ENCODE assay signal across 2 cellular contexts in genomic region chr6:39801456-39802251, GRCh38.
A peak's percentile ranks its signal among the peaks of the same experiment; 100 is the strongest.
TF ChIP-seq lines count a peak whose summit lies in the region.

No MANE protein-coding gene starts in this region.

TF ChIP-seq in HepG2, 621 proteins besides CTCF, POLR2A, EP300 and RAD21:
- TF ChIP-seq NPAS2 (CRISPR knock-in tag; IDR thresholded peaks at IDR 0.05; ENCODE audit: borderline replicate concordance), result no peak
- TF ChIP-seq ATF5 (CRISPR knock-in tag; IDR thresholded peaks at IDR 0.05; ENCODE audit: low read depth), result no peak
- no peak for TF ChIP-seq KDM4B (CRISPR knock-in tag; IDR thresholded peaks at IDR 0.05)
- no peak for TF ChIP-seq ZNF496 (CRISPR knock-in tag; IDR thresholded peaks at IDR 0.05; ENCODE audit: insufficient replicate concordance)
- TF ChIP-seq EED (CRISPR knock-in tag; IDR thresholded peaks at IDR 0.05), result no peak
- no peak for TF ChIP-seq CHD4 (IDR thresholded peaks at IDR 0.05; ENCODE audit: borderline replicate concordance, low read length)
- no peak for TF ChIP-seq ZNF567 (CRISPR knock-in tag; IDR thresholded peaks at IDR 0.05; ENCODE audit: borderline replicate concordance)
- TF ChIP-seq EZH2 (conservative IDR thresholded peaks at IDR 0.05; ENCODE audit: low read depth, low read length), result no peak
- no peak for TF ChIP-seq ZFP1 (CRISPR knock-in tag; IDR thresholded peaks at IDR 0.05)
- TF ChIP-seq, protein P1, sequence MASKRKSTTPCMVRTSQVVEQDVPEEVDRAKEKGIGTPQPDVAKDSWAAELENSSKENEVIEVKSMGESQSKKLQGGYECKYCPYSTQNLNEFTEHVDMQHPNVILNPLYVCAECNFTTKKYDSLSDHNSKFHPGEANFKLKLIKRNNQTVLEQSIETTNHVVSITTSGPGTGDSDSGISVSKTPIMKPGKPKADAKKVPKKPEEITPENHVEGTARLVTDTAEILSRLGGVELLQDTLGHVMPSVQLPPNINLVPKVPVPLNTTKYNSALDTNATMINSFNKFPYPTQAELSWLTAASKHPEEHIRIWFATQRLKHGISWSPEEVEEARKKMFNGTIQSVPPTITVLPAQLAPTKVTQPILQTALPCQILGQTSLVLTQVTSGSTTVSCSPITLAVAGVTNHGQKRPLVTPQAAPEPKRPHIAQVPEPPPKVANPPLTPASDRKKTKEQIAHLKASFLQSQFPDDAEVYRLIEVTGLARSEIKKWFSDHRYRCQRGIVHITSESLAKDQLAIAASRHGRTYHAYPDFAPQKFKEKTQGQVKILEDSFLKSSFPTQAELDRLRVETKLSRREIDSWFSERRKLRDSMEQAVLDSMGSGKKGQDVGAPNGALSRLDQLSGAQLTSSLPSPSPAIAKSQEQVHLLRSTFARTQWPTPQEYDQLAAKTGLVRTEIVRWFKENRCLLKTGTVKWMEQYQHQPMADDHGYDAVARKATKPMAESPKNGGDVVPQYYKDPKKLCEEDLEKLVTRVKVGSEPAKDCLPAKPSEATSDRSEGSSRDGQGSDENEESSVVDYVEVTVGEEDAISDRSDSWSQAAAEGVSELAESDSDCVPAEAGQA (IDR thresholded peaks at IDR 0.05; ENCODE audit: low read depth), result no peak
- TF ChIP-seq, protein P1 (CRISPR knock-in tag; IDR thresholded peaks at IDR 0.05; ENCODE audit: borderline replicate concordance), result no peak
- no peak for TF ChIP-seq HNRNPLL (IDR thresholded peaks at IDR 0.05; ENCODE audit: low read depth, low read length, poor library complexity, severe bottlenecking)
- peak; percentile 66; the same call in 1 of the 2 replicates for TF ChIP-seq TCF7 (IDR thresholded peaks at IDR 0.05; ENCODE audit: low read depth)
- no peak for TF ChIP-seq SOX6 (IDR thresholded peaks at IDR 0.05)
- peak; percentile 42 for TF ChIP-seq SOX6 (CRISPR knock-in tag; IDR thresholded peaks at IDR 0.05)
- TF ChIP-seq ZNF275 (CRISPR knock-in tag; IDR thresholded peaks at IDR 0.05; ENCODE audit: borderline replicate concordance), result no peak
- no peak for TF ChIP-seq HDAC2 (CRISPR knock-in tag; IDR thresholded peaks at IDR 0.05)
- peak; percentile 89 for TF ChIP-seq SOX5 (CRISPR knock-in tag; IDR thresholded peaks at IDR 0.05; ENCODE audit: borderline replicate concordance)
- no peak for TF ChIP-seq MED13 (CRISPR knock-in tag; IDR thresholded peaks at IDR 0.05)
- TF ChIP-seq RARA (CRISPR knock-in tag; IDR thresholded peaks at IDR 0.05), result 0 out of 2 replicates have a peak, but pooled peaks have one; percentile 8
- no peak for TF ChIP-seq KLF6 (CRISPR knock-in tag; IDR thresholded peaks at IDR 0.05)
- TF ChIP-seq SOX13 (IDR thresholded peaks at IDR 0.05), result peak; percentile 33; the same call in 1 of the 2 replicates
- peak in 1 of 2 experiments; percentile 78; a peak in 2 of 4 replicates for TF ChIP-seq SOX13 (CRISPR knock-in tag; conservative IDR thresholded peaks at IDR 0.05 in 1 of 2, IDR thresholded peaks at IDR 0.05 in 1 of 2)

TF ChIP-seq in GM12891, 5 proteins besides CTCF, POLR2A, EP300 and RAD21:
- TF ChIP-seq PAX5 (IDR thresholded peaks at IDR 0.05; ENCODE audit: insufficient read depth, low read length, severe bottlenecking) (no peak), TAF1 (IDR thresholded peaks at IDR 0.05; ENCODE audit: low read depth, low read length) (no peak), SPI1 (IDR thresholded peaks at IDR 0.05; ENCODE audit: low read depth, low read length) (no peak), POLR2AphosphoS5 (IDR thresholded peaks at IDR 0.05; ENCODE audit: low read depth, low read length) (no peak), POU2F2 (IDR thresholded peaks at IDR 0.05; ENCODE audit: low read depth, low read length) (no peak)
